8 cellular contexts compared by ENCODE assay signal in genomic region chr6:34912715-34913464, GRCh38. TPM values are rescaled to one million over a fixed set of nuclear protein-coding genes. Genes with fewer than 3 reads are reported as not detected.
A peak's percentile ranks its signal among the peaks of the same experiment; 100 is the strongest.
DNase-seq lines count a peak whose midpoint lies in the region; ATAC-seq and TF ChIP-seq lines count a peak whose summit lies in the region.

No MANE protein-coding gene starts in this region.

- 29 to 53% (median 35%) methylated on average over 3 of the region's 3 CpGs for WGBS in spleen, 5 donors

- ATAC-seq in GM19438 (IDR thresholded peaks at IDR 0.05; ENCODE audit: low read depth, unreplicated experiment), result peak; percentile 75
- peak; percentile 96 for ATAC-seq in stimulated activated naive CD8-positive, alpha-beta T cell treated with anti-CD3 and anti-CD28 coated beads, Interleukin-15, Interleukin-2, amounts not matched to agents 100 U/mL and 50 U/mL, for 24 hours
- ATAC-seq in HG03439 (IDR thresholded peaks at IDR 0.05; ENCODE audit: unreplicated experiment), result no peak
- ATAC-seq in HG03469 (IDR thresholded peaks at IDR 0.05; ENCODE audit: unreplicated experiment), result no peak

- H3K9me3 ChIP-seq in spleen, result no peaks in the 10 kb centered on the region

- DNase-seq in AG08395 (ENCODE audit: low spot score) (peak; percentile 81), NCI-H226 (peak; percentile 52), cardiac fibroblast (ENCODE audit: low read depth in 2 of 2) (peak; percentile 32 to 86), spleen (no peak)
- peak; percentile 24 for DNase-seq in stimulated activated naive CD8-positive, alpha-beta T cell treated with anti-CD3 and anti-CD28 coated beads, Interleukin-15, Interleukin-2, amounts not matched to agents 100 U/mL and 50 U/mL, for 24 hours

- H3K4me3 ChIP-seq in cardiac fibroblast (replicated peaks in 1 of 2; ENCODE audit: low read depth in 2 of 2, low read length in 2 of 2) (no peak overlapping the region), spleen (no peak overlapping the region)

- H3K4me1 ChIP-seq in spleen, result peaks cover 18 to 72% (median 30%) of the 10 kb centered on the region in 6 donors

- TF ChIP-seq CTCF in cardiac fibroblast (IDR thresholded peaks at IDR 0.05; ENCODE audit: low read depth, low read length) (no peak), spleen (IDR thresholded peaks at IDR 0.05 in 8 of 11, conservative IDR thresholded peaks at IDR 0.05 in 3 of 11) (no peak)

- H3K27me3 ChIP-seq in spleen (replicated peaks in 1 of 7), result no peaks in the 10 kb centered on the region

- H3K36me3 ChIP-seq in spleen, result no peaks in the 10 kb centered on the region

- no peak for TF ChIP-seq POLR2A in spleen (IDR thresholded peaks at IDR 0.05)

- intact Hi-C loops in spleen (cut with DNase I; ENCODE audit: low total_unique reads), result no loop called here

- peak overlapping the region in 1 of 8 donors; percentile 2 for H3K27ac ChIP-seq in spleen

RNA-seq across cellular contexts. Expression of gene ANKS1A, which starts 23.8 kb away (rescaled TPM):
- 10 to 100 TPM; 32.0 to 68.9 (median 55.5) TPM for total RNA-seq in spleen
- 10 to 100 TPM in 1 of 3 donors, 1 to 10 TPM in 2; 5.1 to 15.0 (median 8.4) TPM for polyA plus RNA-seq in spleen

RNA-seq across cellular contexts. Expression of gene TAF11, which starts 25.0 kb away (rescaled TPM):
- total RNA-seq in spleen, result 10 to 100 TPM; 19.1 to 27.7 (median 24.9) TPM
- polyA plus RNA-seq in spleen, result 10 to 100 TPM; 34.3 to 56.3 (median 41.5) TPM

Comparison
In these comparisons a context has a peak if more than half of its experiments do, and no peak if none do; other contexts are left out.
1. ATAC-seq: peak in GM19438 (single experiment) and stimulated activated naive CD8-positive, alpha-beta T cell treated with anti-CD3 and anti-CD28 coated beads, Interleukin-15, Interleukin-2, amounts not matched to agents 100 U/mL and 50 U/mL, for 24 hours (single experiment); none in HG03439 (single experiment) and HG03469 (single experiment).